1 cellular context compared by ENCODE assay signal in the genomic region with DNA sequence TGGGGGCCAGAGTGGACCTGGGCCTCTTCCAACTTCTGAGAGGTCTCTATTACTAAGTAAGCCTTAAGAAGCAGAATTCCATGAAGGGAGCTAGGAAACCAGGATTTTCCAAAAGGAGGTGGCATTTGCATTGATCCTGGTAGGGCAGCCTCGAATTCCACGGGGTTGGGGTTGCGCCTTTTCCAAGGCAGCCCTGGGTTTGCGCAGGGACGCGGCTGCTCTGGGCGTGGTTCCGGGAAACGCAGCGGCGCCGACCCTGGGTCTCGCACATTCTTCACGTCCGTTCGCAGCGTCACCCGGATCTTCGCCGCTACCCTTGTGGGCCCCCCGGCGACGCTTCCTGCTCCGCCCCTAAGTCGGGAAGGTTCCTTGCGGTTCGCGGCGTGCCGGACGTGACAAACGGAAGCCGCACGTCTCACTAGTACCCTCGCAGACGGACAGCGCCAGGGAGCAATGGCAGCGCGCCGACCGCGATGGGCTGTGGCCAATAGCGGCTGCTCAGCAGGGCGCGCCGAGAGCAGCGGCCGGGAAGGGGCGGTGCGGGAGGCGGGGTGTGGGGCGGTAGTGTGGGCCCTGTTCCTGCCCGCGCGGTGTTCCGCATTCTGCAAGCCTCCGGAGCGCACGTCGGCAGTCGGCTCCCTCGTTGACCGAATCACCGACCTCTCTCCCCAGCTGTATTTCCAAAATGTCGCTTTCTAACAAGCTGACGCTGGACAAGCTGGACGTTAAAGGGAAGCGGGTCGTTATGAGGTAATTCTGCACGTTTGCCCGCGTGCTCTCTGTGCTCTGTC.
A peak's percentile ranks its signal among the peaks of the same experiment; 100 is the strongest.
TF ChIP-seq lines count a peak whose summit lies in the region.

A gene (plus strand): TSS at position 593 of the 791 bp plus-strand sequence. CDS start 93 bp downstream, at position 686.

TF ChIP-seq in K562, 482 proteins besides CTCF, POLR2A, EP300 and RAD21 (continued from another document and continues in another):
- TF ChIP-seq, protein P1, sequence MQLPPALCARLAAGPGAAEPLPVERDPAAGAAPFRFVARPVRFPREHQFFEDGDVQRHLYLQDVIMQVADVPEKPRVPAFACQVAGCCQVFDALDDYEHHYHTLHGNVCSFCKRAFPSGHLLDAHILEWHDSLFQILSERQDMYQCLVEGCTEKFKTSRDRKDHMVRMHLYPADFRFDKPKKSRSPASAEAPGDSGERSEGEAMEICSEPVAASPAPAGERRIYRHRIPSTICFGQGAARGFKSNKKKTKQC (CRISPR knock-in tag; IDR thresholded peaks at IDR 0.05), result no peak
- TF ChIP-seq ZNF146 (CRISPR knock-in tag; IDR thresholded peaks at IDR 0.05; ENCODE audit: unreplicated experiment) (no peak), EP400 (IDR thresholded peaks at IDR 0.05) (peak; percentile 67), CCNT2 (IDR thresholded peaks at IDR 0.05; ENCODE audit: borderline replicate concordance, extremely low read depth, insufficient read length, low read depth, low read length) (peak; percentile 90), HOXB6 (CRISPR knock-in tag; IDR thresholded peaks at IDR 0.05; ENCODE audit: borderline replicate concordance) (no peak), PHB2 (IDR thresholded peaks at IDR 0.05; ENCODE audit: low read depth) (no peak), ZNF384 (IDR thresholded peaks at IDR 0.05; ENCODE audit: low read depth, low read length) (no peak), RBM34 (IDR thresholded peaks at IDR 0.05; ENCODE audit: borderline replicate concordance, insufficient read depth, low read length) (no peak), HDAC1 (IDR thresholded peaks at IDR 0.05) (no peak; a peak in 1 of 4 replicates), DPF2 (IDR thresholded peaks at IDR 0.05) (no peak), ZNF316 (IDR thresholded peaks at IDR 0.05) (no peak), ELF1 (tag; IDR thresholded peaks at IDR 0.05) (peak; percentile 86), HLTF (IDR thresholded peaks at IDR 0.05) (no peak), HSF4 (CRISPR knock-in tag; IDR thresholded peaks at IDR 0.05; ENCODE audit: borderline replicate concordance) (no peak), NCOA2 (IDR thresholded peaks at IDR 0.05; ENCODE audit: partially characterized antibody in 2 of 2) (no peak), MTA3 (IDR thresholded peaks at IDR 0.05; ENCODE audit: borderline replicate concordance) (peak; percentile 75; the same call in 1 of the 2 replicates), DMBX1 (CRISPR knock-in tag; IDR thresholded peaks at IDR 0.05; ENCODE audit: borderline replicate concordance) (no peak), ZBED1 (IDR thresholded peaks at IDR 0.05) (no peak), ZC3H4 (CRISPR knock-in tag; IDR thresholded peaks at IDR 0.05; ENCODE audit: borderline replicate concordance) (no peak), SMARCA4 (IDR thresholded peaks at IDR 0.05) (no peak), EGR1 (conservative IDR thresholded peaks at IDR 0.05) (no peak), FOXJ3 (CRISPR knock-in tag; IDR thresholded peaks at IDR 0.05) (no peak), ZNF77 (CRISPR knock-in tag; IDR thresholded peaks at IDR 0.05) (no peak), SIN3A (IDR thresholded peaks at IDR 0.05; ENCODE audit: borderline replicate concordance in 2 of 2, control insufficient read depth in 1 of 2, low read depth in 2 of 2, low read length in 2 of 2) (peak in 1 of 2 experiments; percentile 16; a peak in 1 of 4 replicates), C11orf30 (IDR thresholded peaks at IDR 0.05; ENCODE audit: low read depth) (peak; percentile 49; the same call in 1 of the 2 replicates), CXXC5 (CRISPR knock-in tag; IDR thresholded peaks at IDR 0.05) (peak; percentile 94), FOXM1 (IDR thresholded peaks at IDR 0.05; ENCODE audit: low read depth) (no peak), FOXM1 (CRISPR knock-in tag; IDR thresholded peaks at IDR 0.05; ENCODE audit: low read depth) (no peak), PTTG1 (tag; IDR thresholded peaks at IDR 0.05; ENCODE audit: low read depth) (no peak), ZNF507 (tag; conservative IDR thresholded peaks at IDR 0.05) (no peak), GATAD2B (IDR thresholded peaks at IDR 0.05; ENCODE audit: borderline replicate concordance) (no peak), SMAD1 (IDR thresholded peaks at IDR 0.05; ENCODE audit: low read depth, low read length, partially characterized antibody) (no peak), KDM2B (CRISPR knock-in tag; IDR thresholded peaks at IDR 0.05) (no peak)
- TF ChIP-seq, protein P2, sequence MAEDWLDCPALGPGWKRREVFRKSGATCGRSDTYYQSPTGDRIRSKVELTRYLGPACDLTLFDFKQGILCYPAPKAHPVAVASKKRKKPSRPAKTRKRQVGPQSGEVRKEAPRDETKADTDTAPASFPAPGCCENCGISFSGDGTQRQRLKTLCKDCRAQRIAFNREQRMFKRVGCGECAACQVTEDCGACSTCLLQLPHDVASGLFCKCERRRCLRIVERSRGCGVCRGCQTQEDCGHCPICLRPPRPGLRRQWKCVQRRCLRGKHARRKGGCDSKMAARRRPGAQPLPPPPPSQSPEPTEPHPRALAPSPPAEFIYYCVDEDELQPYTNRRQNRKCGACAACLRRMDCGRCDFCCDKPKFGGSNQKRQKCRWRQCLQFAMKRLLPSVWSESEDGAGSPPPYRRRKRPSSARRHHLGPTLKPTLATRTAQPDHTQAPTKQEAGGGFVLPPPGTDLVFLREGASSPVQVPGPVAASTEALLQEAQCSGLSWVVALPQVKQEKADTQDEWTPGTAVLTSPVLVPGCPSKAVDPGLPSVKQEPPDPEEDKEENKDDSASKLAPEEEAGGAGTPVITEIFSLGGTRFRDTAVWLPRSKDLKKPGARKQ (CRISPR knock-in tag; IDR thresholded peaks at IDR 0.05), result no peak
- TF ChIP-seq, protein P3, sequence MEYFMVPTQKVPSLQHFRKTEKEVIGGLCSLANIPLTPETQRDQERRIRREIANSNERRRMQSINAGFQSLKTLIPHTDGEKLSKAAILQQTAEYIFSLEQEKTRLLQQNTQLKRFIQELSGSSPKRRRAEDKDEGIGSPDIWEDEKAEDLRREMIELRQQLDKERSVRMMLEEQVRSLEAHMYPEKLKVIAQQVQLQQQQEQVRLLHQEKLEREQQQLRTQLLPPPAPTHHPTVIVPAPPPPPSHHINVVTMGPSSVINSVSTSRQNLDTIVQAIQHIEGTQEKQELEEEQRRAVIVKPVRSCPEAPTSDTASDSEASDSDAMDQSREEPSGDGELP (CRISPR knock-in tag; IDR thresholded peaks at IDR 0.05; ENCODE audit: borderline replicate concordance), result peak; percentile 73; the same call in 1 of the 2 replicates
- TF ChIP-seq, protein P4, sequence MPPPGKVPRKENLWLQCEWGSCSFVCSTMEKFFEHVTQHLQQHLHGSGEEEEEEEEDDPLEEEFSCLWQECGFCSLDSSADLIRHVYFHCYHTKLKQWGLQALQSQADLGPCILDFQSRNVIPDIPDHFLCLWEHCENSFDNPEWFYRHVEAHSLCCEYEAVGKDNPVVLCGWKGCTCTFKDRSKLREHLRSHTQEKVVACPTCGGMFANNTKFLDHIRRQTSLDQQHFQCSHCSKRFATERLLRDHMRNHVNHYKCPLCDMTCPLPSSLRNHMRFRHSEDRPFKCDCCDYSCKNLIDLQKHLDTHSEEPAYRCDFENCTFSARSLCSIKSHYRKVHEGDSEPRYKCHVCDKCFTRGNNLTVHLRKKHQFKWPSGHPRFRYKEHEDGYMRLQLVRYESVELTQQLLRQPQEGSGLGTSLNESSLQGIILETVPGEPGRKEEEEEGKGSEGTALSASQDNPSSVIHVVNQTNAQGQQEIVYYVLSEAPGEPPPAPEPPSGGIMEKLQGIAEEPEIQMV (tag; conservative IDR thresholded peaks at IDR 0.05; ENCODE audit: low read depth), result no peak
- TF ChIP-seq, protein P5, sequence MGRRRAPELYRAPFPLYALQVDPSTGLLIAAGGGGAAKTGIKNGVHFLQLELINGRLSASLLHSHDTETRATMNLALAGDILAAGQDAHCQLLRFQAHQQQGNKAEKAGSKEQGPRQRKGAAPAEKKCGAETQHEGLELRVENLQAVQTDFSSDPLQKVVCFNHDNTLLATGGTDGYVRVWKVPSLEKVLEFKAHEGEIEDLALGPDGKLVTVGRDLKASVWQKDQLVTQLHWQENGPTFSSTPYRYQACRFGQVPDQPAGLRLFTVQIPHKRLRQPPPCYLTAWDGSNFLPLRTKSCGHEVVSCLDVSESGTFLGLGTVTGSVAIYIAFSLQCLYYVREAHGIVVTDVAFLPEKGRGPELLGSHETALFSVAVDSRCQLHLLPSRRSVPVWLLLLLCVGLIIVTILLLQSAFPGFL (CRISPR knock-in tag; IDR thresholded peaks at IDR 0.05), result no peak
- TF ChIP-seq, protein P6, sequence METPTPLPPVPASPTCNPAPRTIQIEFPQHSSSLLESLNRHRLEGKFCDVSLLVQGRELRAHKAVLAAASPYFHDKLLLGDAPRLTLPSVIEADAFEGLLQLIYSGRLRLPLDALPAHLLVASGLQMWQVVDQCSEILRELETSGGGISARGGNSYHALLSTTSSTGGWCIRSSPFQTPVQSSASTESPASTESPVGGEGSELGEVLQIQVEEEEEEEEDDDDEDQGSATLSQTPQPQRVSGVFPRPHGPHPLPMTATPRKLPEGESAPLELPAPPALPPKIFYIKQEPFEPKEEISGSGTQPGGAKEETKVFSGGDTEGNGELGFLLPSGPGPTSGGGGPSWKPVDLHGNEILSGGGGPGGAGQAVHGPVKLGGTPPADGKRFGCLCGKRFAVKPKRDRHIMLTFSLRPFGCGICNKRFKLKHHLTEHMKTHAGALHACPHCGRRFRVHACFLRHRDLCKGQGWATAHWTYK (CRISPR knock-in tag; IDR thresholded peaks at IDR 0.05), result 0 out of 2 replicates have a peak, but pooled peaks have one; percentile 14
- TF ChIP-seq, protein P7, sequence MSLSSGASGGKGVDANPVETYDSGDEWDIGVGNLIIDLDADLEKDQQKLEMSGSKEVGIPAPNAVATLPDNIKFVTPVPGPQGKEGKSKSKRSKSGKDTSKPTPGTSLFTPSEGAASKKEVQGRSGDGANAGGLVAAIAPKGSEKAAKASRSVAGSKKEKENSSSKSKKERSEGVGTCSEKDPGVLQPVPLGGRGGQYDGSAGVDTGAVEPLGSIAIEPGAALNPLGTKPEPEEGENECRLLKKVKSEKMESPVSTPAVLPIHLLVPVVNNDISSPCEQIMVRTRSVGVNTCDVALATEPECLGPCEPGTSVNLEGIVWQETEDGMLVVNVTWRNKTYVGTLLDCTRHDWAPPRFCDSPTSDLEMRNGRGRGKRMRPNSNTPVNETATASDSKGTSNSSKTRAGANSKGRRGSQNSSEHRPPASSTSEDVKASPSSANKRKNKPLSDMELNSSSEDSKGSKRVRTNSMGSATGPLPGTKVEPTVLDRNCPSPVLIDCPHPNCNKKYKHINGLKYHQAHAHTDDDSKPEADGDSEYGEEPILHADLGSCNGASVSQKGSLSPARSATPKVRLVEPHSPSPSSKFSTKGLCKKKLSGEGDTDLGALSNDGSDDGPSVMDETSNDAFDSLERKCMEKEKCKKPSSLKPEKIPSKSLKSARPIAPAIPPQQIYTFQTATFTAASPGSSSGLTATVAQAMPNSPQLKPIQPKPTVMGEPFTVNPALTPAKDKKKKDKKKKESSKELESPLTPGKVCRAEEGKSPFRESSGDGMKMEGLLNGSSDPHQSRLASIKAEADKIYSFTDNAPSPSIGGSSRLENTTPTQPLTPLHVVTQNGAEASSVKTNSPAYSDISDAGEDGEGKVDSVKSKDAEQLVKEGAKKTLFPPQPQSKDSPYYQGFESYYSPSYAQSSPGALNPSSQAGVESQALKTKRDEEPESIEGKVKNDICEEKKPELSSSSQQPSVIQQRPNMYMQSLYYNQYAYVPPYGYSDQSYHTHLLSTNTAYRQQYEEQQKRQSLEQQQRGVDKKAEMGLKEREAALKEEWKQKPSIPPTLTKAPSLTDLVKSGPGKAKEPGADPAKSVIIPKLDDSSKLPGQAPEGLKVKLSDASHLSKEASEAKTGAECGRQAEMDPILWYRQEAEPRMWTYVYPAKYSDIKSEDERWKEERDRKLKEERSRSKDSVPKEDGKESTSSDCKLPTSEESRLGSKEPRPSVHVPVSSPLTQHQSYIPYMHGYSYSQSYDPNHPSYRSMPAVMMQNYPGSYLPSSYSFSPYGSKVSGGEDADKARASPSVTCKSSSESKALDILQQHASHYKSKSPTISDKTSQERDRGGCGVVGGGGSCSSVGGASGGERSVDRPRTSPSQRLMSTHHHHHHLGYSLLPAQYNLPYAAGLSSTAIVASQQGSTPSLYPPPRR (CRISPR knock-in tag; IDR thresholded peaks at IDR 0.05; ENCODE audit: borderline replicate concordance), result no peak
- TF ChIP-seq, protein P8, sequence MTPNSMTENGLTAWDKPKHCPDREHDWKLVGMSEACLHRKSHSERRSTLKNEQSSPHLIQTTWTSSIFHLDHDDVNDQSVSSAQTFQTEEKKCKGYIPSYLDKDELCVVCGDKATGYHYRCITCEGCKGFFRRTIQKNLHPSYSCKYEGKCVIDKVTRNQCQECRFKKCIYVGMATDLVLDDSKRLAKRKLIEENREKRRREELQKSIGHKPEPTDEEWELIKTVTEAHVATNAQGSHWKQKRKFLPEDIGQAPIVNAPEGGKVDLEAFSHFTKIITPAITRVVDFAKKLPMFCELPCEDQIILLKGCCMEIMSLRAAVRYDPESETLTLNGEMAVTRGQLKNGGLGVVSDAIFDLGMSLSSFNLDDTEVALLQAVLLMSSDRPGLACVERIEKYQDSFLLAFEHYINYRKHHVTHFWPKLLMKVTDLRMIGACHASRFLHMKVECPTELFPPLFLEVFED (CRISPR knock-in tag; conservative IDR thresholded peaks at IDR 0.05), result no peak
- TF ChIP-seq, protein P9, sequence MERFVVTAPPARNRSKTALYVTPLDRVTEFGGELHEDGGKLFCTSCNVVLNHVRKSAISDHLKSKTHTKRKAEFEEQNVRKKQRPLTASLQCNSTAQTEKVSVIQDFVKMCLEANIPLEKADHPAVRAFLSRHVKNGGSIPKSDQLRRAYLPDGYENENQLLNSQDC (CRISPR knock-in tag; IDR thresholded peaks at IDR 0.05), result no peak
- TF ChIP-seq, protein P10, sequence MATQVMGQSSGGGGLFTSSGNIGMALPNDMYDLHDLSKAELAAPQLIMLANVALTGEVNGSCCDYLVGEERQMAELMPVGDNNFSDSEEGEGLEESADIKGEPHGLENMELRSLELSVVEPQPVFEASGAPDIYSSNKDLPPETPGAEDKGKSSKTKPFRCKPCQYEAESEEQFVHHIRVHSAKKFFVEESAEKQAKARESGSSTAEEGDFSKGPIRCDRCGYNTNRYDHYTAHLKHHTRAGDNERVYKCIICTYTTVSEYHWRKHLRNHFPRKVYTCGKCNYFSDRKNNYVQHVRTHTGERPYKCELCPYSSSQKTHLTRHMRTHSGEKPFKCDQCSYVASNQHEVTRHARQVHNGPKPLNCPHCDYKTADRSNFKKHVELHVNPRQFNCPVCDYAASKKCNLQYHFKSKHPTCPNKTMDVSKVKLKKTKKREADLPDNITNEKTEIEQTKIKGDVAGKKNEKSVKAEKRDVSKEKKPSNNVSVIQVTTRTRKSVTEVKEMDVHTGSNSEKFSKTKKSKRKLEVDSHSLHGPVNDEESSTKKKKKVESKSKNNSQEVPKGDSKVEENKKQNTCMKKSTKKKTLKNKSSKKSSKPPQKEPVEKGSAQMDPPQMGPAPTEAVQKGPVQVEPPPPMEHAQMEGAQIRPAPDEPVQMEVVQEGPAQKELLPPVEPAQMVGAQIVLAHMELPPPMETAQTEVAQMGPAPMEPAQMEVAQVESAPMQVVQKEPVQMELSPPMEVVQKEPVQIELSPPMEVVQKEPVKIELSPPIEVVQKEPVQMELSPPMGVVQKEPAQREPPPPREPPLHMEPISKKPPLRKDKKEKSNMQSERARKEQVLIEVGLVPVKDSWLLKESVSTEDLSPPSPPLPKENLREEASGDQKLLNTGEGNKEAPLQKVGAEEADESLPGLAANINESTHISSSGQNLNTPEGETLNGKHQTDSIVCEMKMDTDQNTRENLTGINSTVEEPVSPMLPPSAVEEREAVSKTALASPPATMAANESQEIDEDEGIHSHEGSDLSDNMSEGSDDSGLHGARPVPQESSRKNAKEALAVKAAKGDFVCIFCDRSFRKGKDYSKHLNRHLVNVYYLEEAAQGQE (CRISPR knock-in tag; IDR thresholded peaks at IDR 0.05; ENCODE audit: low read depth), result no peak
